Comparison of ENCODE assay signal across 39 cellular contexts in genomic region chr10:25392132-25392531, GRCh38.
"Had no signal": no experiment of that assay in that cellular context is flagged by ENCODE, and none has a peak within 500 bp of the region (broad histone marks: within the 10 kb centered on the region; RNA-seq: fewer than 3 reads in every experiment).

No MANE protein-coding gene starts in this region.

- H3K27ac Mint-ChIP-seq: activated naive CD4-positive, alpha-beta T cell treated with anti-CD3 and anti-CD28 coated beads for 36 hours; activated naive CD4-positive, alpha-beta T cell treated with anti-CD3 and anti-CD28 coated beads, Interleukin-2, amount 10 ng/mL, durations not matched to agents 7 days and 5 days; activated naive CD4-positive, alpha-beta T cell treated with anti-CD3 and anti-CD28 coated beads, Interleukin-2, amount 50 U/mL, for 24 hours; activated naive CD4-positive, alpha-beta T cell treated with anti-CD3 and anti-CD28 coated beads, Interleukin-2, amount 50 U/mL, for 72 hours; activated naive CD8-positive, alpha-beta T cell; activated naive CD8-positive, alpha-beta T cell treated with anti-CD3 and anti-CD28 coated beads for 36 hours; activated naive CD8-positive, alpha-beta T cell treated with anti-CD3 and anti-CD28 coated beads, Interleukin-2, amount 10 ng/mL, durations not matched to agents 7 days and 5 days; activated naive CD8-positive, alpha-beta T cell treated with anti-CD3 and anti-CD28 coated beads, Interleukin-2, amount 50 U/mL, for 24 hours; activated T-cell treated with anti-CD3 and anti-CD28 coated beads, Interleukin-2, amount 50 U/mL, for 24 hours; activated T-cell treated with anti-CD3 and anti-CD28 coated beads, Interleukin-2, amount 50 U/mL, for 72 hours; activated T-helper 1 cell treated with anti-CD3 and anti-CD28 coated beads, Interleukin-12 subunit alpha, Interleukin-12 subunit beta, Interleukin-2, Interleukin-4 antibody, amounts not matched to agents 30 ng/mL and 10 ng/mL and 1 ng/mL, durations not matched to agents 14 hours and 24 hours and 36 hours; activated T-helper 17 cell treated with anti-CD3 and anti-CD28 coated beads, Interleukin-2, amount 50 U/mL, for 72 hours; activated T-helper 2 cell treated with anti-CD3 and anti-CD28 coated beads, Interferon-gamma antibody, Interleukin-2, Interleukin-4, amounts not matched to agents 10 μg/mL and 5 μg/mL and 100 μg/mL, durations not matched to agents 14 hours and 24 hours and 36 hours; brain had no signal

- H3K4me3 ChIP-seq: adrenal gland, ascending aorta, body of pancreas, breast epithelium, cardiac muscle cell had no signal

- H3K36me3 Mint-ChIP-seq: activated naive CD4-positive, alpha-beta T cell treated with anti-CD3 and anti-CD28 coated beads, Interleukin-2, amount 10 ng/mL, durations not matched to agents 7 days and 5 days; activated naive CD4-positive, alpha-beta T cell treated with anti-CD3 and anti-CD28 coated beads, Interleukin-2, amount 50 U/mL, for 24 hours; activated naive CD4-positive, alpha-beta T cell treated with anti-CD3 and anti-CD28 coated beads, Interleukin-2, amount 50 U/mL, for 72 hours; activated naive CD8-positive, alpha-beta T cell; activated naive CD8-positive, alpha-beta T cell treated with anti-CD3 and anti-CD28 coated beads for 36 hours; activated naive CD8-positive, alpha-beta T cell treated with anti-CD3 and anti-CD28 coated beads, Interleukin-2, amount 10 ng/mL, durations not matched to agents 7 days and 5 days; brain had no signal

- H3K27me3 Mint-ChIP-seq: activated naive CD4-positive, alpha-beta T cell treated with anti-CD3 and anti-CD28 coated beads, Interleukin-2, amount 10 ng/mL, durations not matched to agents 7 days and 5 days; activated naive CD4-positive, alpha-beta T cell treated with anti-CD3 and anti-CD28 coated beads, Interleukin-2, amount 50 U/mL, for 24 hours; activated naive CD8-positive, alpha-beta T cell; activated naive CD8-positive, alpha-beta T cell treated with anti-CD3 and anti-CD28 coated beads for 36 hours; activated naive CD8-positive, alpha-beta T cell treated with anti-CD3 and anti-CD28 coated beads, Interleukin-2, amount 10 ng/mL, durations not matched to agents 7 days and 5 days; activated naive CD8-positive, alpha-beta T cell treated with anti-CD3 and anti-CD28 coated beads, Interleukin-2, amount 50 U/mL, for 24 hours; activated T-cell treated with anti-CD3 and anti-CD28 coated beads, Interleukin-2, amount 50 U/mL, for 24 hours; activated T-helper 17 cell treated with anti-CD3 and anti-CD28 coated beads, Interleukin-2, amount 50 U/mL, for 72 hours; central memory CD8-positive, alpha-beta T cell had no signal

- H3K27ac ChIP-seq: adrenal gland, ascending aorta, body of pancreas, brain microvascular endothelial cell, breast epithelium, cardiac muscle cell had no signal

- H3K4me1 Mint-ChIP-seq: activated naive CD4-positive, alpha-beta T cell treated with anti-CD3 and anti-CD28 coated beads, Interleukin-2, amount 10 ng/mL, durations not matched to agents 7 days and 5 days; activated naive CD4-positive, alpha-beta T cell treated with anti-CD3 and anti-CD28 coated beads, Interleukin-2, amount 50 U/mL, for 24 hours; activated naive CD8-positive, alpha-beta T cell treated with anti-CD3 and anti-CD28 coated beads for 36 hours; activated naive CD8-positive, alpha-beta T cell treated with anti-CD3 and anti-CD28 coated beads, Interleukin-2, amount 10 ng/mL, durations not matched to agents 7 days and 5 days; activated naive CD8-positive, alpha-beta T cell treated with anti-CD3 and anti-CD28 coated beads, Interleukin-2, amount 50 U/mL, for 24 hours; activated T-helper 17 cell treated with anti-CD3 and anti-CD28 coated beads, Interleukin-2, amount 50 U/mL, for 72 hours; brain; central memory CD8-positive, alpha-beta T cell had no signal

- DNase-seq: activated effector memory CD4-positive, alpha-beta T cell treated with anti-CD3 and anti-CD28 coated beads, Interleukin-2, amount 50 U/mL, for 16 hours; activated effector memory CD4-positive, alpha-beta T cell treated with Interleukin-2 at 50 U/mL for 16 hours; activated gamma-delta T cell; activated gamma-delta T cell treated with Interleukin-2 at 50 U/mL for 16 hours; activated naive CD4-positive, alpha-beta T cell; activated naive CD4-positive, alpha-beta T cell treated with anti-CD3 and anti-CD28 coated beads for 36 hours; activated naive CD4-positive, alpha-beta T cell treated with anti-CD3 and anti-CD28 coated beads, Interleukin-2, amount 10 ng/mL, durations not matched to agents 7 days and 5 days; activated naive CD4-positive, alpha-beta T cell treated with anti-CD3 and anti-CD28 coated beads, Interleukin-2, amount 50 U/mL, for 16 hours; activated naive CD4-positive, alpha-beta T cell treated with Interleukin-2 at 50 U/mL for 16 hours; activated naive CD8-positive, alpha-beta T cell treated with anti-CD3 and anti-CD28 coated beads for 36 hours; activated naive CD8-positive, alpha-beta T cell treated with anti-CD3 and anti-CD28 coated beads, Interleukin-2, amount 10 ng/mL, durations not matched to agents 7 days and 5 days; activated naive CD8-positive, alpha-beta T cell treated with anti-CD3 and anti-CD28 coated beads, Interleukin-2, amount 50 U/mL, for 24 hours; activated T-cell treated with anti-CD3 and anti-CD28 coated beads for 4 hours; activated T-cell treated with anti-CD3 and anti-CD28 coated beads, Interleukin-2, amount 50 U/mL, for 1 hour; activated T-cell treated with anti-CD3 and anti-CD28 coated beads, Interleukin-2, amount 50 U/mL, for 24 hours; activated T-cell treated with anti-CD3 and anti-CD28 coated beads, Interleukin-2, amount 50 U/mL, for 4 hours; activated T-cell treated with anti-CD3 and anti-CD28 coated beads, Interleukin-2, amount 50 U/mL, for 48 hours; activated T-cell treated with anti-CD3 and anti-CD28 coated beads, Interleukin-2, amount 50 U/mL, for 72 hours; adrenal gland; amniotic stem cell; amygdala; anterior cingulate cortex; aorta; body of pancreas; brain microvascular endothelial cell; caudate nucleus; central memory CD4-positive, alpha-beta T cell; cerebellar nuclear complex had no signal

- H3K4me3 Mint-ChIP-seq: activated naive CD4-positive, alpha-beta T cell treated with anti-CD3 and anti-CD28 coated beads for 36 hours; activated naive CD4-positive, alpha-beta T cell treated with anti-CD3 and anti-CD28 coated beads, Interleukin-2, amount 10 ng/mL, durations not matched to agents 7 days and 5 days; activated naive CD4-positive, alpha-beta T cell treated with anti-CD3 and anti-CD28 coated beads, Interleukin-2, amount 50 U/mL, for 24 hours; activated naive CD8-positive, alpha-beta T cell; activated naive CD8-positive, alpha-beta T cell treated with anti-CD3 and anti-CD28 coated beads for 36 hours; activated naive CD8-positive, alpha-beta T cell treated with anti-CD3 and anti-CD28 coated beads, Interleukin-2, amount 10 ng/mL, durations not matched to agents 7 days and 5 days; activated naive CD8-positive, alpha-beta T cell treated with anti-CD3 and anti-CD28 coated beads, Interleukin-2, amount 50 U/mL, for 24 hours; activated T-cell treated with anti-CD3 and anti-CD28 coated beads, Interleukin-2, amount 50 U/mL, for 24 hours; activated T-cell treated with anti-CD3 and anti-CD28 coated beads, Interleukin-2, amount 50 U/mL, for 4 hours; activated T-cell treated with anti-CD3 and anti-CD28 coated beads, Interleukin-2, amount 50 U/mL, for 72 hours; activated T-helper 1 cell treated with anti-CD3 and anti-CD28 coated beads, Interleukin-12 subunit alpha, Interleukin-12 subunit beta, Interleukin-2, Interleukin-4 antibody, amounts not matched to agents 30 ng/mL and 10 ng/mL and 1 ng/mL, durations not matched to agents 14 hours and 24 hours and 36 hours; activated T-helper 17 cell treated with anti-CD3 and anti-CD28 coated beads, Interleukin-2, amount 50 U/mL, for 72 hours; brain; central memory CD8-positive, alpha-beta T cell had no signal

- ATAC-seq: activated naive CD4-positive, alpha-beta T cell treated with anti-CD3 and anti-CD28 coated beads, Interleukin-2, amount 50 U/mL, for 72 hours; activated naive CD8-positive, alpha-beta T cell treated with anti-CD3 and anti-CD28 coated beads, Interleukin-2, amount 50 U/mL, for 24 hours; activated T-cell treated with anti-CD3 and anti-CD28 coated beads, Interleukin-2, amount 50 U/mL, for 4 hours; activated T-cell treated with anti-CD3 and anti-CD28 coated beads, Interleukin-2, amount 50 U/mL, for 72 hours; activated T-helper 17 cell treated with anti-CD3 and anti-CD28 coated beads, Interleukin-2, amount 50 U/mL, for 72 hours; body of pancreas had no signal

- H3K9me3 ChIP-seq: adrenal gland, ascending aorta had no signal

- H3K27me3 ChIP-seq: adrenal gland, ascending aorta, body of pancreas, brain microvascular endothelial cell, breast epithelium, cardiac muscle cell had no signal

- H3K36me3 ChIP-seq: adrenal gland, ascending aorta, brain microvascular endothelial cell, breast epithelium, cardiac muscle cell had no signal

- H3K4me1 ChIP-seq: adrenal gland, ascending aorta, body of pancreas, breast epithelium had no signal
